ENCODE assay signal across 16 cellular contexts in genomic region chr4:182884046-182884445, GRCh38. TPM values are rescaled to one million over a fixed set of nuclear protein-coding genes. Genes with fewer than 3 reads are reported as not detected.
A peak's percentile ranks its signal among the peaks of the same experiment; 100 is the strongest.
DNase-seq lines count a peak whose midpoint lies in the region; ATAC-seq, FAIRE-seq and TF ChIP-seq lines count a peak whose summit lies in the region.
"Had no signal": no experiment of that assay in that cellular context is flagged by ENCODE, and none has a peak within 500 bp of the region (broad histone marks: within the 10 kb centered on the region; RNA-seq: fewer than 3 reads in every experiment).

No MANE protein-coding gene starts in this region.

- POLR2A ChIA-PET in activated CD8-positive, alpha-beta T cell treated with anti-CD3 and anti-CD28 coated beads for 36 hours (lab: Charles Lee) = no interaction called here

- peaks cover 67% of the 10 kb centered on the region for H3K36me3 Mint-ChIP-seq in activated CD8-positive, alpha-beta T cell treated with anti-CD3 and anti-CD28 coated beads for 36 hours (ENCODE audit: low read depth)

- DNase-seq in AG09319 (ENCODE audit: extremely low read depth, low read depth) = peak; percentile 35
- peak; percentile 84 for DNase-seq in dedifferentiated amniotic fluid mesenchymal stem cell (ENCODE audit: extremely low spot score)
- peak; percentile 84 for DNase-seq in fibroblast of peridontal ligament (ENCODE audit: extremely low read depth)
- no peak for DNase-seq in frontal cortex (ENCODE audit: low spot score in 2 of 2)
- DNase-seq in activated CD8-positive, alpha-beta T cell treated with anti-CD3 and anti-CD28 coated beads for 36 hours = no peak
- no peak for DNase-seq in RPMI8226
- DNase-seq in NCI-H128 (lab: John Stamatoyannopoulos, UW; ENCODE audit: unreplicated experiment) = no peak
- DNase-seq in SHP77 (lab: John Stamatoyannopoulos, UW) = no peak
- DNase-seq: 8988T; BE2C; CD4-positive, alpha-beta memory T cell; DMS79 treated with DMSO at 0.1 percent for 48 hours; EL; GDM1 had no signal

- ATAC-seq in activated CD8-positive, alpha-beta T cell treated with anti-CD3 and anti-CD28 coated beads for 36 hours = no peak

- no peaks in the 10 kb centered on the region for H3K4me1 Mint-ChIP-seq in activated CD8-positive, alpha-beta T cell treated with anti-CD3 and anti-CD28 coated beads for 36 hours (ENCODE audit: low read depth)

- FAIRE-seq in frontal cortex (lab: Jason Lieb, UNC) = peak; percentile 60
- FAIRE-seq: GM19239, H1 had no signal

- H3K9me3 Mint-ChIP-seq in activated CD8-positive, alpha-beta T cell treated with anti-CD3 and anti-CD28 coated beads for 36 hours = peaks cover 18% of the 10 kb centered on the region

- TF ChIP-seq CTCF in AG09319 (IDR thresholded peaks at IDR 0.05; ENCODE audit: low read depth, low read length) = no peak
- TF ChIP-seq CTCF in activated CD8-positive, alpha-beta T cell treated with anti-CD3 and anti-CD28 coated beads for 36 hours (IDR thresholded peaks at IDR 0.05) = no peak

- H3K27me3 Mint-ChIP-seq in activated CD8-positive, alpha-beta T cell treated with anti-CD3 and anti-CD28 coated beads for 36 hours = no peaks in the 10 kb centered on the region
- H3K27me3 Mint-ChIP-seq: CD4-positive, alpha-beta memory T cell had no signal

- no peak overlapping the region for H3K27ac Mint-ChIP-seq in activated CD8-positive, alpha-beta T cell treated with anti-CD3 and anti-CD28 coated beads for 36 hours
- H3K27ac Mint-ChIP-seq: CD4-positive, alpha-beta memory T cell had no signal

- intact Hi-C loops in activated CD8-positive, alpha-beta T cell treated with anti-CD3 and anti-CD28 coated beads for 36 hours (cut with micrococcal nuclease) = no loop called here

- H3K4me3 Mint-ChIP-seq in activated CD8-positive, alpha-beta T cell treated with anti-CD3 and anti-CD28 coated beads for 36 hours = no peak overlapping the region
- H3K4me3 Mint-ChIP-seq: CD4-positive, alpha-beta memory T cell had no signal

- CTCF ChIA-PET in activated CD8-positive, alpha-beta T cell treated with anti-CD3 and anti-CD28 coated beads for 36 hours (lab: Charles Lee) = no interaction called here

RNA-seq across cellular contexts. Expression of gene DCTD, which starts 33.1 kb away (rescaled TPM):
- 24.9 TPM for total RNA-seq in frontal cortex
- total RNA-seq in activated CD8-positive, alpha-beta T cell treated with anti-CD3 and anti-CD28 coated beads for 36 hours = 100 to 1,000 TPM; 128 to 131 TPM

Comparison
In these comparisons a context has a peak if more than half of its experiments do, and no peak if none do; other contexts are left out.
1. DNase-seq: peak in AG09319 (single experiment), dedifferentiated amniotic fluid mesenchymal stem cell (single experiment) and fibroblast of peridontal ligament (single experiment); none in frontal cortex (0 of 2), activated CD8-positive, alpha-beta T cell treated with anti-CD3 and anti-CD28 coated beads for 36 hours (single experiment), RPMI8226 (single experiment), NCI-H128 (single experiment) and SHP77 (0 of 2).